8 cellular contexts compared by ENCODE assay signal in genomic region chr1:59730759-59731478, GRCh38.
A peak's percentile ranks its signal among the peaks of the same experiment; 100 is the strongest.
DNase-seq lines count a peak whose midpoint lies in the region; ATAC-seq, FAIRE-seq and TF ChIP-seq lines count a peak whose summit lies in the region.

No MANE protein-coding gene starts in this region.

- ATAC-seq in HG03097 (IDR thresholded peaks at IDR 0.05; ENCODE audit: low FRiP score, unreplicated experiment) = no peak
- no peak for ATAC-seq in HG03045 (IDR thresholded peaks at IDR 0.05; ENCODE audit: unreplicated experiment)

- no peak for FAIRE-seq in small intestine (lab: Jason Lieb, UNC)

- no peaks in the 10 kb centered on the region for H3K27me3 ChIP-seq in small intestine (ENCODE audit: control insufficient read depth in 2 of 2, insufficient read depth in 2 of 2, low read length in 2 of 2)

- DNase-seq in AG20443 (ENCODE audit: low spot score) (peak; percentile 82), HuH-7 (ENCODE audit: low spot score) (peak; percentile 54), astrocyte of the spinal cord (ENCODE audit: low read depth, low spot score) (peak; percentile 98), inferior parietal cortex (ENCODE audit: extremely low spot score) (peak; percentile 51), small intestine (peak; percentile 92), Kasumi-1 (lab: John Stamatoyannopoulos, UW) (no peak)

- H3K4me3 ChIP-seq in astrocyte of the spinal cord (ENCODE audit: low read depth, low read length) (no peak overlapping the region), small intestine (ENCODE audit: low read depth in 1 of 2, low read length in 2 of 2) (no peak overlapping the region)

- 26 to 34% (median 27%) methylated on average over 12 of the region's 12 CpGs for WGBS in small intestine, 3 donors

- no peak for TF ChIP-seq CTCF in astrocyte of the spinal cord (IDR thresholded peaks at IDR 0.05; ENCODE audit: low read depth, low read length)

- in situ Hi-C loops in astrocyte of the spinal cord (cut with HindIII; ENCODE audit: low sequenced_read_pairs) = no loop called here

- peaks cover 0 to 8% of the 10 kb centered on the region in 2 donors for H3K4me1 ChIP-seq in small intestine (ENCODE audit: control insufficient read depth in 2 of 2, insufficient read depth in 1 of 2, low read depth in 1 of 2, low read length in 1 of 2)

- H3K27ac ChIP-seq in small intestine (ENCODE audit: low read depth in 1 of 2, low read length in 1 of 2) = peak overlapping the region in 1 of 2 donors; percentile 74

- no peaks in the 10 kb centered on the region for H3K36me3 ChIP-seq in small intestine (ENCODE audit: control insufficient read depth in 2 of 2, insufficient read depth in 2 of 2, low read length in 2 of 2)

- no peaks in the 10 kb centered on the region for H3K9me3 ChIP-seq in small intestine (ENCODE audit: control insufficient read depth, low read depth)

Comparison
In these comparisons a context has a peak if more than half of its experiments do, and no peak if none do; other contexts are left out.
1. DNase-seq: peak in AG20443 (single experiment), HuH-7 (single experiment), astrocyte of the spinal cord (single experiment), inferior parietal cortex (single experiment) and small intestine (single experiment); none in Kasumi-1 (0 of 2).